ENCODE assay signal across 8 cellular contexts in genomic region chr7:101085000-101085948, GRCh38. TPM values are rescaled to one million over a fixed set of nuclear protein-coding genes. Genes with fewer than 3 reads are reported as not detected.
DNase-seq lines count a peak whose midpoint lies in the region; ATAC-seq, FAIRE-seq and TF ChIP-seq lines count a peak whose summit lies in the region.

Gene TRIM56, plus strand, starts transcription at chr7:101085481. Its CDS starts 1,832 bp downstream, at chr7:101087313.

- FAIRE-seq in HepG2 (lab: Jason Lieb, UNC) = peak; percentile 77

- peak within 1 kb of the TSS; percentile 100 for H3K27ac Mint-ChIP-seq in activated CD4-positive, alpha-beta T cell treated with anti-CD3 and anti-CD28 coated beads, Interleukin-2, amount 10 ng/mL, durations not matched to agents 7 days and 5 days
- peak within 1 kb of the TSS; percentile 99 for H3K27ac Mint-ChIP-seq in dendritic cell treated with granulocyte-macrophage colony-stimulating factor and Interleukin-4, amounts not matched to agents 40 ng/mL and 50 ng/mL, for 4 days

- CTCF ChIA-PET in activated CD4-positive, alpha-beta T cell treated with anti-CD3 and anti-CD28 coated beads, Interleukin-2, amount 10 ng/mL, durations not matched to agents 7 days and 5 days (lab: Charles Lee) = interaction anchor here (0.6 to 1.4 kb wide), 5 partner anchors 10 to 198 kb away, joined by 3 to 6 read pairs (median 3); no protein-coding TSS in a partner anchor
- CTCF ChIA-PET in HepG2 (lab: Yijun Ruan, JAX; ENCODE audit: low intra/inter-chr PET ratio, low total read pairs) = interaction anchor here (0.6 kb wide), 1 partner anchor 53 kb away, joined by 3 read pairs; no protein-coding TSS in a partner anchor

- 2% methylated on average over 24 of the region's 28 CpGs for WGBS in HepG2 (ENCODE audit: low lambda C conversion rate)

- no peak for TF ChIP-seq CTCF in HepG2 (CRISPR knock-in tag; IDR thresholded peaks at IDR 0.05)

- peak; percentile 81 for DNase-seq in A172 (ENCODE audit: low spot score)
- DNase-seq in NCI-H460 (ENCODE audit: extremely low read depth, low read depth) = peak; percentile 72
- DNase-seq in activated CD4-positive, alpha-beta T cell treated with anti-CD3 and anti-CD28 coated beads, Interleukin-2, amount 10 ng/mL, durations not matched to agents 7 days and 5 days = peak; percentile 86
- peak; percentile 79 for DNase-seq in HepG2 (ENCODE audit: low spot score)
- DNase-seq in stimulated activated CD4-positive, alpha-beta T cell treated with anti-CD3 and anti-CD28 coated beads, Interleukin-4, amount 100 ng/mL, for 24 hours = peak; percentile 73

- peaks cover 7 to 27% of the 10 kb centered on the region in 2 experiments; a peak in 3 of 5 replicates for H3K36me3 ChIP-seq in HepG2 (replicated peaks in 1 of 2; ENCODE audit: control insufficient read depth in 1 of 2, insufficient read depth in 2 of 2, low read length in 2 of 2)

- intact Hi-C loops in dendritic cell treated with granulocyte-macrophage colony-stimulating factor and Interleukin-4, amounts not matched to agents 40 ng/mL and 50 ng/mL, for 4 days (cut with micrococcal nuclease) = loop anchor here (5.0 kb wide), 1 partner anchor 193 kb away; no protein-coding TSS in a partner anchor
- intact Hi-C loops in HepG2 (cut with micrococcal nuclease; ENCODE audit: unreplicated experiment) = no loop called here

- TF ChIP-seq POLR2A in HepG2 (IDR thresholded peaks at IDR 0.05; ENCODE audit: insufficient read depth in 1 of 2, low read depth in 2 of 2, low read length in 2 of 2) = peak; percentile 48 to 69

- H3K4me1 ChIP-seq in HepG2 (ENCODE audit: insufficient read depth, low read length) = peaks cover 36% of the 10 kb centered on the region

- H3K4me1 Mint-ChIP-seq in activated CD4-positive, alpha-beta T cell treated with anti-CD3 and anti-CD28 coated beads, Interleukin-2, amount 10 ng/mL, durations not matched to agents 7 days and 5 days = peaks cover 23% of the 10 kb centered on the region
- H3K4me1 Mint-ChIP-seq in dendritic cell treated with granulocyte-macrophage colony-stimulating factor and Interleukin-4, amounts not matched to agents 40 ng/mL and 50 ng/mL, for 4 days (ENCODE audit: low read depth) = peaks cover 37% of the 10 kb centered on the region

- peaks cover 27% of the 10 kb centered on the region for H3K36me3 Mint-ChIP-seq in activated CD4-positive, alpha-beta T cell treated with anti-CD3 and anti-CD28 coated beads, Interleukin-2, amount 10 ng/mL, durations not matched to agents 7 days and 5 days (ENCODE audit: low read depth)
- H3K36me3 Mint-ChIP-seq in dendritic cell treated with granulocyte-macrophage colony-stimulating factor and Interleukin-4, amounts not matched to agents 40 ng/mL and 50 ng/mL, for 4 days (ENCODE audit: low read depth) = peaks cover 46% of the 10 kb centered on the region

- H3K27me3 Mint-ChIP-seq in activated CD4-positive, alpha-beta T cell treated with anti-CD3 and anti-CD28 coated beads, Interleukin-2, amount 10 ng/mL, durations not matched to agents 7 days and 5 days = peaks cover 1% of the 10 kb centered on the region
- H3K27me3 Mint-ChIP-seq in dendritic cell treated with granulocyte-macrophage colony-stimulating factor and Interleukin-4, amounts not matched to agents 40 ng/mL and 50 ng/mL, for 4 days = no peaks in the 10 kb centered on the region

- POLR2A ChIA-PET in activated CD4-positive, alpha-beta T cell treated with anti-CD3 and anti-CD28 coated beads, Interleukin-2, amount 10 ng/mL, durations not matched to agents 7 days and 5 days (lab: Charles Lee) = interaction anchor here (0.6 kb wide), 1 partner anchor 501 kb away, joined by 4 read pairs; no protein-coding TSS in a partner anchor
- POLR2A ChIA-PET in HepG2 (lab: Yijun Ruan, JAX) = interaction anchor here (0.8 to 1.9 kb wide), 11 partner anchors 9 to 380 kb away, joined by 3 to 30 read pairs (median 5); partner anchors contain the start of genes PLOD3, POP7, SERPINE1 and SRRT

- H3K9me3 Mint-ChIP-seq in activated CD4-positive, alpha-beta T cell treated with anti-CD3 and anti-CD28 coated beads, Interleukin-2, amount 10 ng/mL, durations not matched to agents 7 days and 5 days = no peaks in the 10 kb centered on the region
- no peaks in the 10 kb centered on the region for H3K9me3 Mint-ChIP-seq in dendritic cell treated with granulocyte-macrophage colony-stimulating factor and Interleukin-4, amounts not matched to agents 40 ng/mL and 50 ng/mL, for 4 days

- no peak for TF ChIP-seq RAD21 in HepG2 (CRISPR knock-in tag; IDR thresholded peaks at IDR 0.05)

- peaks cover 12% of the 10 kb centered on the region for H3K79me2 ChIP-seq in HepG2 (ENCODE audit: insufficient read depth, low read length)

- H2AFZ ChIP-seq in HepG2 (ENCODE audit: low read length) = no peak within 1 kb of the TSS

- peak within 1 kb of the TSS; percentile 86 for H3K27ac ChIP-seq in HepG2 (ENCODE audit: extremely low read length, insufficient read depth, low read length)

- ATAC-seq in GM18867 (IDR thresholded peaks at IDR 0.05; ENCODE audit: unreplicated experiment) = peak; percentile 88
- ATAC-seq in HG03095 (IDR thresholded peaks at IDR 0.05; ENCODE audit: unreplicated experiment) = peak; percentile 85
- ATAC-seq in HepG2 = peak; percentile 98

- no peaks in the 10 kb centered on the region for H4K20me1 ChIP-seq in HepG2 (ENCODE audit: insufficient read depth, low read length)

- H3K9me3 ChIP-seq in HepG2 (ENCODE audit: low read length) = no peaks in the 10 kb centered on the region

- BruUV-seq in HepG2 (replicated peaks; lab: Mats Ljungman, UMichigan) = no TSS peak

- peak within 1 kb of the TSS; percentile 99 for H3K4me3 Mint-ChIP-seq in activated CD4-positive, alpha-beta T cell treated with anti-CD3 and anti-CD28 coated beads, Interleukin-2, amount 10 ng/mL, durations not matched to agents 7 days and 5 days
- H3K4me3 Mint-ChIP-seq in dendritic cell treated with granulocyte-macrophage colony-stimulating factor and Interleukin-4, amounts not matched to agents 40 ng/mL and 50 ng/mL, for 4 days = peak within 1 kb of the TSS; percentile 99

- peaks cover 0 to 2% of the 10 kb centered on the region in 2 experiments; a peak in 1 of 5 replicates for H3K27me3 ChIP-seq in HepG2 (ENCODE audit: control insufficient read depth in 1 of 2, insufficient read depth in 2 of 2, low read length in 2 of 2)

- in situ Hi-C loops in HepG2 (cut with HindIII; ENCODE audit: extremely low pct_ligation_motif_present, low pct_unique_long_range_greater_than_20kb) = no loop called here

- peak within 1 kb of the TSS; percentile 71 to 93 (median 93) for H3K4me3 ChIP-seq in HepG2 (replicated peaks in 1 of 3; ENCODE audit: insufficient read depth in 1 of 3, low read depth in 2 of 3, low read length in 3 of 3)

- H3K4me2 ChIP-seq in HepG2 (ENCODE audit: low read depth, low read length) = peak within 1 kb of the TSS; percentile 85

- no peak for TF ChIP-seq EP300 in HepG2 (IDR thresholded peaks at IDR 0.05; ENCODE audit: low read depth in 2 of 2, low read length in 2 of 2)
- no peak for TF ChIP-seq EP300 in HepG2 (CRISPR knock-in tag; IDR thresholded peaks at IDR 0.05; ENCODE audit: borderline replicate concordance)

- peak within 1 kb of the TSS; percentile 94 for H3K9ac ChIP-seq in HepG2 (ENCODE audit: insufficient read depth, low read depth, low read length)

TF ChIP-seq in HepG2, 621 proteins besides CTCF, POLR2A, EP300 and RAD21 (continues in another document):
- 0 out of 2 replicates have a peak, but pooled peaks have one; percentile 32 for TF ChIP-seq FOXC1 (CRISPR knock-in tag; IDR thresholded peaks at IDR 0.05; ENCODE audit: borderline replicate concordance)

RNA-seq across cellular contexts. Expression of gene TRIM56, which starts in this region (rescaled TPM):
- 9.4 and 13.4 TPM in 2 replicates for total RNA-seq in A172 (2014; rRNA removed; shearing (Covaris generic))
- 9.8 and 12.9 TPM in 2 replicates for total RNA-seq in NCI-H460 (2014; rRNA removed; shearing (Covaris generic))
- polyA plus RNA-seq in NCI-H460 (2014; cell fraction: nucleus; rRNA removed) = 20.2 and 28.5 TPM in 2 replicates
- total RNA-seq in activated CD4-positive, alpha-beta T cell treated with anti-CD3 and anti-CD28 coated beads, Interleukin-2, amount 10 ng/mL, durations not matched to agents 7 days and 5 days = 10 to 100 TPM; 54.2 to 72.3 TPM
- 7.1 and 8.1 TPM in 2 replicates for total RNA-seq in HepG2 (2016; rRNA removed; fragmentation: Illumina TruSeq; extraction: Trizol)
- 0.51 and 0.88 TPM in 2 replicates for total RNA-seq in HepG2 (2016; cell fraction: cytosol; rRNA removed; fragmentation: Illumina TruSeq; extraction: Trizol; ENCODE audit: low read depth)
- 7.1 and 7.5 TPM in 2 replicates for total RNA-seq in HepG2 (2016; cell fraction: insoluble cytoplasmic fraction; rRNA removed; fragmentation: Illumina TruSeq; extraction: Trizol)
- total RNA-seq in HepG2 (2016; cell fraction: membrane; rRNA removed; fragmentation: Illumina TruSeq; extraction: Trizol) = 2.1 and 2.7 TPM in 2 replicates
- total RNA-seq in HepG2 (2016; cell fraction: nucleus; rRNA removed; fragmentation: Illumina TruSeq; extraction: Trizol) = 5.7 and 8.6 TPM in 2 replicates
- 3.0 and 3.2 TPM in 2 replicates for polyA plus RNA-seq in HepG2 (2011; rRNA removed)
- 1.3 and 1.8 TPM in 2 replicates for polyA plus RNA-seq in HepG2 (2011; cell fraction: cytosol; rRNA removed)
- 10.1 and 11.0 TPM in 2 replicates for polyA plus RNA-seq in HepG2 (2011; cell fraction: nucleus; rRNA removed)
- polyA plus RNA-seq in HepG2 (2012) = 9.5 and 9.7 TPM in 2 replicates
- 0.27 and 0.32 TPM in 2 replicates for polyA plus RNA-seq in HepG2 (2016; cell fraction: cytosol; fragmentation: Illumina TruSeq; extraction: Trizol; ENCODE audit: low read depth)
- 2.6 and 3.8 TPM in 2 replicates for polyA plus RNA-seq in HepG2 (2016; cell fraction: insoluble cytoplasmic fraction; fragmentation: Illumina TruSeq; extraction: Trizol; ENCODE audit: low read depth)
- 0.63 and 0.71 TPM in 2 replicates for polyA plus RNA-seq in HepG2 (2016; cell fraction: membrane; fragmentation: Illumina TruSeq; extraction: Trizol; ENCODE audit: low read depth)
- polyA plus RNA-seq in HepG2 (2016; cell fraction: nucleus; fragmentation: Illumina TruSeq; extraction: Trizol; ENCODE audit: insufficient read depth, low read depth) = 10.0 and 15.0 TPM in 2 replicates
- polyA minus RNA-seq in HepG2 (2011; rRNA and poly(A)+ RNA removed; ENCODE audit: low replicate concordance) = 14.7 and 16.6 TPM in 2 replicates
- polyA minus RNA-seq in HepG2 (2011; cell fraction: cytosol; rRNA and poly(A)+ RNA removed) = 3.3 and 5.4 TPM in 2 replicates
- polyA minus RNA-seq in HepG2 (2011; cell fraction: nucleus; rRNA and poly(A)+ RNA removed) = 8.6 and 9.3 TPM in 2 replicates

Comparison
In these comparisons a context has a peak if more than half of its experiments do, and no peak if none do; other contexts are left out.
1. Peak in every context shown above with its lines: DNase-seq, ATAC-seq, H3K4me3 ChIP-seq and H3K27ac ChIP-seq.